ENCODE assay signal across 25 cellular contexts in genomic region chr21:41439245-41439644, GRCh38. TPM values are rescaled to one million over a fixed set of nuclear protein-coding genes. Genes with fewer than 3 reads are reported as not detected.
A peak's percentile ranks its signal among the peaks of the same experiment; 100 is the strongest.
DNase-seq lines count a peak whose midpoint lies in the region; ATAC-seq, FAIRE-seq and TF ChIP-seq lines count a peak whose summit lies in the region.
"Had no signal": no experiment of that assay in that cellular context is flagged by ENCODE, and none has a peak within 500 bp of the region (broad histone marks: within the 10 kb centered on the region; RNA-seq: fewer than 3 reads in every experiment).

No MANE protein-coding gene starts in this region.

- peak; percentile 5 for DNase-seq in cardiac septum (ENCODE audit: low spot score)
- DNase-seq in right atrium auricular region (ENCODE audit: low spot score): no peak
- DNase-seq in HFFc6: peak; percentile 43
- no peak for DNase-seq in GM12878 (ENCODE audit: low read depth, low spot score)
- no peak for DNase-seq in RPMI8226
- no peak for DNase-seq in activated naive CD4-positive, alpha-beta T cell treated with Interleukin-2 at 50 U/mL for 16 hours
- DNase-seq in mucosa of descending colon: no peak
- DNase-seq: CD4-positive, alpha-beta memory T cell; COR-L47; DMS53; GF-D8; HCEC 1CT; Kasumi-1; NCI-H1092 treated with DMSO at 0.1 percent for 48 hours; NCI-H1436 treated with DMSO at 0.1 percent for 48 hours; NCI-H187 treated with DMSO at 0.1 percent for 48 hours; NCI-H446; NCI-H524 treated with DMSO at 0.1 percent for 48 hours; NCI-H774 had no signal

- 0 out of 2 replicates have a peak, but pooled peaks have one; percentile 24 for TF ChIP-seq POLR2A in GM12878 (IDR thresholded peaks at IDR 0.05; ENCODE audit: low read depth, low read length)

- H3K4me1 Mint-ChIP-seq in HFFc6 (ENCODE audit: low read depth): no peaks in the 10 kb centered on the region

- TF ChIP-seq CTCF in right atrium auricular region (IDR thresholded peaks at IDR 0.05): no peak
- no peak for TF ChIP-seq CTCF in HFFc6 (IDR thresholded peaks at IDR 0.05)
- TF ChIP-seq CTCF in GM12878 (IDR thresholded peaks at IDR 0.05 in 2 of 3, conservative IDR thresholded peaks at IDR 0.05 in 1 of 3; ENCODE audit: control insufficient read depth in 2 of 3, extremely low read depth in 1 of 3, insufficient read depth in 1 of 3, low read depth in 3 of 3, low read length in 3 of 3): no peak
- no peak for TF ChIP-seq CTCF in mucosa of descending colon (IDR thresholded peaks at IDR 0.05)

- H4K20me1 ChIP-seq in GM12878 (ENCODE audit: control insufficient read depth, insufficient read depth): peaks cover 25% of the 10 kb centered on the region

- H3K9me3 ChIP-seq in right atrium auricular region (peaks cover 0 to 6% of the 10 kb centered on the region in 2 donors), GM12878 (replicated peaks; ENCODE audit: control insufficient read depth, insufficient read depth, low read length) (no peaks in the 10 kb centered on the region; the same call in none of the 3 replicates), mucosa of descending colon (no peaks in the 10 kb centered on the region)

- H3K9me3 Mint-ChIP-seq in HFFc6: peaks cover 9% of the 10 kb centered on the region

- H3K36me3 Mint-ChIP-seq in HFFc6 (ENCODE audit: low read depth): no peaks in the 10 kb centered on the region; the same call in 1 of the 2 replicates

- BruUV-seq in GM12878 (replicated peaks; lab: Mats Ljungman, UMichigan): no TSS peak

- peak; percentile 38 for FAIRE-seq in GM12878 (lab: Jason Lieb, UNC)
- FAIRE-seq: A204.1, GM19239, H1, RCC 7860 had no signal

- H3K4me3 ChIP-seq in right atrium auricular region (no peak overlapping the region), GM12878 (no peak overlapping the region), mucosa of descending colon (no peak overlapping the region)
- H3K4me3 ChIP-seq: BLaER1 treated with 17β-estradiol and CSF1 and Interleukin-3, amounts not matched to agents 10 nM and 100 nM had no signal

- peaks cover 11% of the 10 kb centered on the region for H3K79me2 ChIP-seq in GM12878 (ENCODE audit: control insufficient read depth, insufficient read depth, low read length)

- 84% methylated on average over 3 of the region's 3 CpGs for WGBS in GM12878 (ENCODE audit: insufficient coverage, insufficient replicate concordance, low lambda C conversion rate, missing lambda C conversion rate)

- no peak for ATAC-seq in GM12878
- ATAC-seq in mucosa of descending colon: no peak

- SMC1A ChIA-PET in GM12878 (lab: Charles Lee; ENCODE audit: uncharacterized antibody, unreplicated experiment): interaction anchor here (1.0 to 2.0 kb wide), 6 partner anchors 9 to 156 kb away, joined by 3 to 5 read pairs (median 4); partner anchors contain the start of gene MX1

- peaks cover 25% of the 10 kb centered on the region for H3K36me3 ChIP-seq in right atrium auricular region
- H3K36me3 ChIP-seq in GM12878 (ENCODE audit: control insufficient read depth in 2 of 2, insufficient read depth in 2 of 2, low read length in 1 of 2): peaks cover 40 to 85% of the 10 kb centered on the region in 2 experiments
- no peaks in the 10 kb centered on the region for H3K36me3 ChIP-seq in mucosa of descending colon (ENCODE audit: low read depth)

- intact Hi-C loops in cardiac septum (cut with DNase I): no loop called here
- intact Hi-C loops in GM12878 (cut with micrococcal nuclease; ENCODE audit: unreplicated experiment): no loop called here
- intact Hi-C loops in mucosa of descending colon (cut with DNase I, micrococcal nuclease): no loop called here

- H3K27me3 Mint-ChIP-seq in HFFc6 (ENCODE audit: insufficient read depth): peaks cover 2% of the 10 kb centered on the region
- H3K27me3 Mint-ChIP-seq: CD4-positive, alpha-beta memory T cell had no signal

- no peak overlapping the region for H3K27ac ChIP-seq in right atrium auricular region
- H3K27ac ChIP-seq in GM12878 (ENCODE audit: control insufficient read depth, insufficient read depth): no peak overlapping the region
- H3K27ac ChIP-seq: BLaER1 treated with 17β-estradiol and CSF1 and Interleukin-3, amounts not matched to agents 10 nM and 100 nM; HL-60 had no signal

- RAD21 ChIA-PET in GM12878 (lab: Charles Lee; ENCODE audit: unreplicated experiment): interaction anchor here (0.8 kb wide), 1 partner anchor 10 kb away, joined by 4 read pairs; no protein-coding TSS in a partner anchor

- no peak overlapping the region for H3K4me3 Mint-ChIP-seq in HFFc6
- H3K4me3 Mint-ChIP-seq: CD4-positive, alpha-beta memory T cell had no signal

- in situ Hi-C loops in GM12878 (cut with MboI): no loop called here

- CTCF ChIA-PET in GM12878 (lab: Yijun Ruan, JAX): interaction anchor here (0.9 to 1.6 kb wide), 4 partner anchors 11 to 70 kb away, joined by 3 to 4 read pairs (median 3); no protein-coding TSS in a partner anchor

- H3K9ac ChIP-seq in GM12878 (ENCODE audit: control insufficient read depth, insufficient read depth, low read length): no peak overlapping the region
- H3K9ac ChIP-seq: BLaER1 treated with 17β-estradiol and CSF1 and Interleukin-3, amounts not matched to agents 10 nM and 100 nM had no signal

- TF ChIP-seq RAD21 in GM12878 (IDR thresholded peaks at IDR 0.05; ENCODE audit: insufficient read depth, low read depth, low read length): no peak

- H3K4me1 ChIP-seq in right atrium auricular region (no peaks in the 10 kb centered on the region), GM12878 (ENCODE audit: control insufficient read depth, insufficient read depth, low read length) (no peaks in the 10 kb centered on the region; the same call in 1 of the 2 replicates), mucosa of descending colon (ENCODE audit: low read depth) (no peaks in the 10 kb centered on the region)
- H3K4me1 ChIP-seq: BLaER1 treated with 17β-estradiol and CSF1 and Interleukin-3, amounts not matched to agents 10 nM and 100 nM had no signal

- no peak overlapping the region for H3K27ac Mint-ChIP-seq in HFFc6

- H3K27me3 ChIP-seq in right atrium auricular region (no peaks in the 10 kb centered on the region), GM12878 (replicated peaks in 1 of 2; ENCODE audit: control insufficient read depth in 2 of 2, insufficient read depth in 2 of 2, low read length in 1 of 2) (no peaks in the 10 kb centered on the region)
- H3K27me3 ChIP-seq: BLaER1 treated with 17β-estradiol and CSF1 and Interleukin-3, amounts not matched to agents 10 nM and 100 nM had no signal

- no peak overlapping the region for H3K4me2 ChIP-seq in GM12878 (ENCODE audit: control insufficient read depth, insufficient read depth)
- H3K4me2 ChIP-seq: BLaER1 treated with 17β-estradiol and CSF1 and Interleukin-3, amounts not matched to agents 10 nM and 100 nM had no signal

- no peak overlapping the region for H2AFZ ChIP-seq in GM12878 (ENCODE audit: control insufficient read depth, low read depth, low read length)

- POLR2A ChIA-PET in GM12878 (lab: Charles Lee): interaction anchor here (0.8 kb wide), 1 partner anchor 69 kb away, joined by 3 read pairs; no protein-coding TSS in a partner anchor

- no peak for TF ChIP-seq EP300 in GM12878 (IDR thresholded peaks at IDR 0.05; ENCODE audit: borderline replicate concordance in 1 of 2, control insufficient read depth in 1 of 2, low read depth in 2 of 2, low read length in 2 of 2)

TF ChIP-seq in GM12878, 131 proteins besides CTCF, POLR2A, EP300 and RAD21 (continues in another document):
- TF ChIP-seq SMAD1 (IDR thresholded peaks at IDR 0.05; ENCODE audit: low read depth, partially characterized antibody) (no peak), SREBF1 (IDR thresholded peaks at IDR 0.05; ENCODE audit: low read length) (no peak), FOXM1 (IDR thresholded peaks at IDR 0.05; ENCODE audit: low read depth, low read length) (no peak), ZSCAN29 (IDR thresholded peaks at IDR 0.05) (no peak), USF2 (IDR thresholded peaks at IDR 0.05; ENCODE audit: borderline replicate concordance, low read depth, low read length) (no peak)

RNA-seq across cellular contexts. Expression of gene MX1, which starts 13.2 kb away (rescaled TPM):
- total RNA-seq in cardiac septum (11.0 TPM), right atrium auricular region (1 to 10 TPM; 6.9 to 8.5 TPM), GM12878 (2014; rRNA removed) (385 and 432 TPM in 2 replicates), GM12878 (2014; rRNA removed; fragmentation: Illumina TruSeq; extraction: Trizol) (354 and 364 TPM in 2 replicates), GM12878 (2021) (380 and 405 TPM in 2 replicates), mucosa of descending colon (10 to 100 TPM; 30.7 to 78.5 (median 31.2) TPM)
- total RNA-seq in HFFc6 (2021; fragmentation: NEBNext Ultra II Directional; extraction: Animal tissue kit (Norgen Biotek cat#: 25700)): 1 to 10 TPM in 2 of 6 experiments, under 1 TPM in 4; 0.61 to 1.2 (median 0.85) TPM
- total RNA-seq in GM12878 (2013; cell fraction: nucleolus; rRNA removed): 488 and 545 TPM in 2 replicates
- polyA plus RNA-seq in GM12878 (2011; ENCODE audit: low read depth): 255 TPM
- polyA plus RNA-seq in GM12878 (2011; rRNA removed) (337 and 367 TPM in 2 replicates), GM12878 (2014; fragmentation: Illumina TruSeq; extraction: Trizol) (293 and 352 TPM in 2 replicates), GM12878 (2014; fragmentation: Nextera tagmentation; extraction: Ambion mirVana) (10 to 100 TPM; 75.9 to 90.9 TPM), GM12878 (2014; rRNA removed) (308 and 311 TPM in 2 replicates), GM12878 (2016; fragmentation: Nextera tagmentation; extraction: Ambion mirVana) (100 to 1,000 TPM; 242 to 247 TPM)
- 403 and 416 TPM in 2 replicates for polyA plus RNA-seq in GM12878 (2011; cell fraction: cytosol; rRNA removed)
- 596 and 625 TPM in 2 replicates for polyA plus RNA-seq in GM12878 (2011; cell fraction: nucleus; rRNA removed)
- polyA plus RNA-seq in GM12878 (2012): 327 and 366 TPM in 2 replicates
- 680 and 808 TPM in 2 replicates for polyA minus RNA-seq in GM12878 (2011; rRNA and poly(A)+ RNA removed)
- 217 and 223 TPM in 2 replicates for polyA minus RNA-seq in GM12878 (2011; cell fraction: cytosol; rRNA and poly(A)+ RNA removed)
- polyA minus RNA-seq in GM12878 (2011; cell fraction: nucleus; rRNA and poly(A)+ RNA removed): 429 and 648 TPM in 2 replicates

Comparison
In these comparisons a context has a peak if more than half of its experiments do, and no peak if none do; other contexts are left out.
1. DNase-seq: peak in cardiac septum (single experiment) and HFFc6 (single experiment); none in right atrium auricular region (single experiment), GM12878 (single experiment), RPMI8226 (single experiment), activated naive CD4-positive, alpha-beta T cell treated with Interleukin-2 at 50 U/mL for 16 hours (single experiment) and mucosa of descending colon (0 of 3).
2. RNA of gene MX1, which starts 13.2 kb away (total RNA-seq): 354 to 545 TPM in GM12878; 30.7 to 78.5 TPM in mucosa of descending colon, 11.0 TPM in cardiac septum (single experiment), 6.9 to 8.5 TPM in right atrium auricular region and 0.61 to 1.2 TPM in HFFc6; every median in the first group is over 4 times any median in the second.